Comparison of ENCODE assay signal across 21 cellular contexts in the genomic region with DNA sequence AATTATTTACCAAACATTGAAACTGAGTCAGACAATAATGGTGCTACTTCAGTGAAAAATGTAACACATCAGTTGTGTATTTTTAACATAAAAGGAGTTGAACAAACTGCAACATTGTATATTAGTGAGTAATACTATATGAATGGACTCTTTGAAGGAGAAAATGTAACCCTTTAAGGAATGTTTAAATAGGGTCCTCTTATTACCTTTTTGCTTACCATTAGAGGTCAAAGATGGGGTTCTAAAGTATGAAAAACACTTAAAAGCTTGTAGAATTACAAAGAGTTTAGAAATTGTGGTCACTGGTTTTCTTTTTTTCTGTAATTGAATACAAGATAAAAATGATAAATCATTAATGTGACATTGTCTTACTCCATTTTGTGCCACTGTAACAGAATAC. TPM values are rescaled to one million over a fixed set of nuclear protein-coding genes. Genes with fewer than 3 reads are reported as not detected.
DNase-seq lines count a peak whose midpoint lies in the region; ATAC-seq and TF ChIP-seq lines count a peak whose summit lies in the region.
"Had no signal": no experiment of that assay in that cellular context is flagged by ENCODE, and none has a peak within 500 bp of the region (broad histone marks: within the 10 kb centered on the region; RNA-seq: fewer than 3 reads in every experiment).

No MANE protein-coding gene starts in this region.

- H3K4me1 ChIP-seq in left ventricle myocardium inferior: peaks cover 75% of the 10 kb centered on the region
- peaks cover 4% of the 10 kb centered on the region for H3K4me1 ChIP-seq in right cardiac atrium (ENCODE audit: control insufficient read depth, insufficient read depth, low read length)
- H3K4me1 ChIP-seq in Loucy (ENCODE audit: insufficient read depth, low read length, poor library complexity, severe bottlenecking): peaks cover 47% of the 10 kb centered on the region

- peak overlapping the region; percentile 10 for H3K27ac ChIP-seq in left ventricle myocardium inferior (replicated peaks)
- H3K27ac ChIP-seq in right cardiac atrium (ENCODE audit: low read length): no peak overlapping the region
- H3K27ac ChIP-seq: 22Rv1, PC-9, RWPE1 had no signal

- DNase-seq in left ventricle myocardium inferior (no peak), right cardiac atrium (no peak), choroid plexus epithelial cell (ENCODE audit: low read depth) (peak; percentile 60), DMS153 treated with DMSO at 0.1 percent for 48 hours (lab: John Stamatoyannopoulos, UW; ENCODE audit: unreplicated experiment) (no peak)
- DNase-seq: DMS53, EL, H7, MV-4-11, NCI-H1417, NCI-H187 treated with DMSO at 0.1 percent for 48 hours, NCI-H226, NCI-H524, SIG-M5 had no signal

- intact Hi-C loops in left ventricle myocardium inferior (cut with micrococcal nuclease): no loop called here
- intact Hi-C loops in right cardiac atrium (cut with DNase I): loop anchor here in 1 of 4 donors (10.0 kb wide), 1 partner anchor 46 kb away; no protein-coding TSS in a partner anchor

- H3K79me2 ChIP-seq in Loucy (ENCODE audit: insufficient read depth, low read length): peaks cover 30% of the 10 kb centered on the region; the same call in 1 of the 2 replicates

- H3K9me2 ChIP-seq in Loucy (replicated peaks; ENCODE audit: low read depth, low read length): no peaks in the 10 kb centered on the region

- ATAC-seq in right cardiac atrium (no peak), HG03175 (IDR thresholded peaks at IDR 0.05; ENCODE audit: unreplicated experiment) (no peak), HG02852 (IDR thresholded peaks at IDR 0.05; ENCODE audit: unreplicated experiment) (no peak), GM21367 (IDR thresholded peaks at IDR 0.05; ENCODE audit: unreplicated experiment) (no peak)
- ATAC-seq: K562 had no signal

- no peaks in the 10 kb centered on the region for H3K36me3 ChIP-seq in left ventricle myocardium inferior
- no peaks in the 10 kb centered on the region; the same call in 1 of the 2 replicates for H3K36me3 ChIP-seq in Loucy (ENCODE audit: insufficient read depth, low read length)

- H3K4me3 ChIP-seq in left ventricle myocardium inferior: no peak overlapping the region
- no peak overlapping the region for H3K4me3 ChIP-seq in right cardiac atrium (ENCODE audit: low read length)
- no peak overlapping the region for H3K4me3 ChIP-seq in Loucy (ENCODE audit: low read length, poor library complexity, severe bottlenecking)
- H3K4me3 ChIP-seq in choroid plexus epithelial cell (ENCODE audit: low read depth, low read length): no peak overlapping the region
- H3K4me3 ChIP-seq: K562, PC-9 had no signal

- H3K4me2 ChIP-seq in Loucy (ENCODE audit: low read depth, low read length, poor library complexity, severe bottlenecking): peak overlapping the region; percentile 15
- H3K4me2 ChIP-seq: PC-9 had no signal

- no peak overlapping the region for H3K9ac ChIP-seq in Loucy (ENCODE audit: low read depth, low read length, poor library complexity, severe bottlenecking)

- H4K20me1 ChIP-seq in Loucy (ENCODE audit: insufficient read depth, low read length, poor library complexity, severe bottlenecking): no peaks in the 10 kb centered on the region

- H3K9me3 ChIP-seq in left ventricle myocardium inferior (replicated peaks): no peaks in the 10 kb centered on the region
- no peaks in the 10 kb centered on the region for H3K9me3 ChIP-seq in right cardiac atrium (ENCODE audit: control insufficient read depth, low read length)
- no peaks in the 10 kb centered on the region for H3K9me3 ChIP-seq in Loucy (ENCODE audit: insufficient read depth, low read depth, low read length)

- no peak overlapping the region for H2AFZ ChIP-seq in Loucy (ENCODE audit: low read length)
- H2AFZ ChIP-seq: PC-9 had no signal

- no peaks in the 10 kb centered on the region for H3F3A ChIP-seq in Loucy (ENCODE audit: low read depth)

- H3K27me3 ChIP-seq in left ventricle myocardium inferior (ENCODE audit: low read depth) (no peaks in the 10 kb centered on the region), right cardiac atrium (ENCODE audit: control insufficient read depth, insufficient read depth) (no peaks in the 10 kb centered on the region), Loucy (ENCODE audit: insufficient read depth, low read length, poor library complexity, severe bottlenecking) (no peaks in the 10 kb centered on the region)

- TF ChIP-seq CTCF in left ventricle myocardium inferior (IDR thresholded peaks at IDR 0.05; ENCODE audit: borderline replicate concordance): no peak
- no peak for TF ChIP-seq CTCF in Loucy (conservative IDR thresholded peaks at IDR 0.05; ENCODE audit: low read length)
- TF ChIP-seq CTCF in choroid plexus epithelial cell (conservative IDR thresholded peaks at IDR 0.05; ENCODE audit: low read depth, low read length): no peak

RNA-seq across cellular contexts. Expression of a gene that starts 43.3 kb away (rescaled TPM):
- total RNA-seq in left ventricle myocardium inferior: 44.1 TPM
- 10 to 100 TPM; 26.5 to 60.5 (median 41.2) TPM for total RNA-seq in right cardiac atrium
- 40.8 TPM for polyA plus RNA-seq in right cardiac atrium

RNA-seq across cellular contexts. Expression of a gene that starts 44.0 kb away (rescaled TPM):
- 6.2 TPM for total RNA-seq in left ventricle myocardium inferior
- total RNA-seq in right cardiac atrium: 10 to 100 TPM in 1 of 4 donors, 1 to 10 TPM in 3; 7.1 to 10.4 (median 9.1) TPM
- 8.2 TPM for polyA plus RNA-seq in right cardiac atrium
